8 cellular contexts compared by ENCODE assay signal in the genomic region with DNA sequence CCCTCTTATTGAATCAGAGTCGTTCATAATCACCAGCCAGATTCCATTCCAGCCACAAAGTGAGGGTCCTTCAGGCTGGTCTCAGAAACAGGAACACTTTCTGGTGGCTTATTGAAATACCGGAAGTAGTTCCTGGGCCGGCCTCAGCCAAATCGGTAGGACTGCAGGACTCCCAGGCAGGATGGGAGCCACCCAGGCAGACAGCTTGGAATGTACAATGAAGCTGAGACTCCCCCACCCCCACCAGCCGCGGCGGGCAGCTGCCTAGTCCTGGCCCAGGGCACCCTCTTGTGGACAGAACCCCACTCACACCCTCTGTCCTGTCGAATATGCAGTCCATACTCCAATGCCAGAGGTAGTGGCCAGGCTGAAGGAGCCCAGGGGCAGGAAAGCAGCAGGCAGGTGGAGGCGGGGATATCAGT. TPM values are rescaled to one million over a fixed set of nuclear protein-coding genes. Genes with fewer than 3 reads are reported as not detected.
DNase-seq lines count a peak whose midpoint lies in the region; ATAC-seq and FAIRE-seq lines count a peak whose summit lies in the region.

No MANE protein-coding gene starts in this region.

- ATAC-seq in HG03139 (IDR thresholded peaks at IDR 0.05; ENCODE audit: unreplicated experiment) (peak; percentile 50), left colon (peak; percentile 88), HG02884 (IDR thresholded peaks at IDR 0.05; ENCODE audit: unreplicated experiment) (no peak)

- intact Hi-C loops in left colon (cut with DNase I, micrococcal nuclease) = loop anchor here (2.0 to 10.0 kb wide), 2 partner anchors 79 to 307 kb away; no protein-coding TSS in a partner anchor

- FAIRE-seq in G401.6 (lab: Jason Lieb, UNC) = peak; percentile 28

- DNase-seq in NCI-H510A (lab: John Stamatoyannopoulos, UW) = peak; percentile 88
- DNase-seq in activated CD4-positive, alpha-beta T cell treated with anti-CD3 and anti-CD28 coated beads for 1 hour = peak; percentile 43
- peak; percentile 87 for DNase-seq in cerebellar cortex (ENCODE audit: low spot score)
- DNase-seq in left colon = peak; percentile 88 to 93
- peak; percentile 46 for DNase-seq in stimulated activated CD4-positive, alpha-beta T cell treated with anti-CD3 and anti-CD28 coated beads, Interleukin-2, amount 100 ng/mL, for 4 hours (ENCODE audit: low read depth)

RNA-seq across cellular contexts. Expression of gene MDFI, which starts 43.8 kb away (rescaled TPM):
- total RNA-seq in left colon = 1 to 10 TPM; 1.1 to 1.6 TPM

RNA-seq across cellular contexts. Expression of gene TFEB, which starts 53.3 kb away (rescaled TPM):
- total RNA-seq in left colon = 10 to 100 TPM; 24.3 to 29.7 TPM
